ENCODE assay signal across 2 cellular contexts in genomic region chr3:23747841-23748240, GRCh38.
TF ChIP-seq lines count a peak whose summit lies in the region.

No MANE protein-coding gene starts in this region.

TF ChIP-seq in SK-N-SH, 30 proteins besides CTCF, POLR2A, EP300 and RAD21 (continued from another document):
- TF ChIP-seq TAF1 (IDR thresholded peaks at IDR 0.05; ENCODE audit: borderline replicate concordance, low read depth, low read length) (no peak), SIN3A (IDR thresholded peaks at IDR 0.05; ENCODE audit: borderline replicate concordance, low read depth, low read length) (no peak), FOXM1 (IDR thresholded peaks at IDR 0.05; ENCODE audit: low read depth) (no peak), RCOR1 (IDR thresholded peaks at IDR 0.05; ENCODE audit: low read length) (no peak)
- TF ChIP-seq, protein P1, sequence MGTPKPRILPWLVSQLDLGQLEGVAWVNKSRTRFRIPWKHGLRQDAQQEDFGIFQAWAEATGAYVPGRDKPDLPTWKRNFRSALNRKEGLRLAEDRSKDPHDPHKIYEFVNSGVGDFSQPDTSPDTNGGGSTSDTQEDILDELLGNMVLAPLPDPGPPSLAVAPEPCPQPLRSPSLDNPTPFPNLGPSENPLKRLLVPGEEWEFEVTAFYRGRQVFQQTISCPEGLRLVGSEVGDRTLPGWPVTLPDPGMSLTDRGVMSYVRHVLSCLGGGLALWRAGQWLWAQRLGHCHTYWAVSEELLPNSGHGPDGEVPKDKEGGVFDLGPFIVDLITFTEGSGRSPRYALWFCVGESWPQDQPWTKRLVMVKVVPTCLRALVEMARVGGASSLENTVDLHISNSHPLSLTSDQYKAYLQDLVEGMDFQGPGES (IDR thresholded peaks at IDR 0.05; ENCODE audit: low read depth, low read length), result no peak
- TF ChIP-seq, protein P2, sequence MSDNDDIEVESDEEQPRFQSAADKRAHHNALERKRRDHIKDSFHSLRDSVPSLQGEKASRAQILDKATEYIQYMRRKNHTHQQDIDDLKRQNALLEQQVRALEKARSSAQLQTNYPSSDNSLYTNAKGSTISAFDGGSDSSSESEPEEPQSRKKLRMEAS (IDR thresholded peaks at IDR 0.05; ENCODE audit: low read depth), result no peak

TF ChIP-seq in WTC11, 78 proteins besides CTCF, POLR2A, EP300 and RAD21 (continued from another document):
- TF ChIP-seq AFF4 (CRISPR knock-in tag; IDR thresholded peaks at IDR 0.05; ENCODE audit: borderline replicate concordance), result no peak
- TF ChIP-seq, protein P3, sequence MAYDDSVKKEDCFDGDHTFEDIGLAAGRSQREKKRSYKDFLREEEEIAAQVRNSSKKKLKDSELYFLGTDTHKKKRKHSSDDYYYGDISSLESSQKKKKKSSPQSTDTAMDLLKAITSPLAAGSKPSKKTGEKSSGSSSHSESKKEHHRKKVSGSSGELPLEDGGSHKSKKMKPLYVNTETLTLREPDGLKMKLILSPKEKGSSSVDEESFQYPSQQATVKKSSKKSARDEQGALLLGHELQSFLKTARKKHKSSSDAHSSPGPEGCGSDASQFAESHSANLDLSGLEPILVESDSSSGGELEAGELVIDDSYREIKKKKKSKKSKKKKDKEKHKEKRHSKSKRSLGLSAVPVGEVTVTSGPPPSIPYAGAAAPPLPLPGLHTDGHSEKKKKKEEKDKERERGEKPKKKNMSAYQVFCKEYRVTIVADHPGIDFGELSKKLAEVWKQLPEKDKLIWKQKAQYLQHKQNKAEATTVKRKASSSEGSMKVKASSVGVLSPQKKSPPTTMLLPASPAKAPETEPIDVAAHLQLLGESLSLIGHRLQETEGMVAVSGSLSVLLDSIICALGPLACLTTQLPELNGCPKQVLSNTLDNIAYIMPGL (CRISPR knock-in tag; IDR thresholded peaks at IDR 0.05), result no peak
- TF ChIP-seq PRRX2 (CRISPR knock-in tag; IDR thresholded peaks at IDR 0.05), result no peak
- TF ChIP-seq NR3C1 (CRISPR knock-in tag; conservative IDR thresholded peaks at IDR 0.05; ENCODE audit: low read depth), result no peak
- TF ChIP-seq ZBTB21 (CRISPR knock-in tag; IDR thresholded peaks at IDR 0.05; ENCODE audit: borderline replicate concordance), result no peak
- TF ChIP-seq, protein P4, sequence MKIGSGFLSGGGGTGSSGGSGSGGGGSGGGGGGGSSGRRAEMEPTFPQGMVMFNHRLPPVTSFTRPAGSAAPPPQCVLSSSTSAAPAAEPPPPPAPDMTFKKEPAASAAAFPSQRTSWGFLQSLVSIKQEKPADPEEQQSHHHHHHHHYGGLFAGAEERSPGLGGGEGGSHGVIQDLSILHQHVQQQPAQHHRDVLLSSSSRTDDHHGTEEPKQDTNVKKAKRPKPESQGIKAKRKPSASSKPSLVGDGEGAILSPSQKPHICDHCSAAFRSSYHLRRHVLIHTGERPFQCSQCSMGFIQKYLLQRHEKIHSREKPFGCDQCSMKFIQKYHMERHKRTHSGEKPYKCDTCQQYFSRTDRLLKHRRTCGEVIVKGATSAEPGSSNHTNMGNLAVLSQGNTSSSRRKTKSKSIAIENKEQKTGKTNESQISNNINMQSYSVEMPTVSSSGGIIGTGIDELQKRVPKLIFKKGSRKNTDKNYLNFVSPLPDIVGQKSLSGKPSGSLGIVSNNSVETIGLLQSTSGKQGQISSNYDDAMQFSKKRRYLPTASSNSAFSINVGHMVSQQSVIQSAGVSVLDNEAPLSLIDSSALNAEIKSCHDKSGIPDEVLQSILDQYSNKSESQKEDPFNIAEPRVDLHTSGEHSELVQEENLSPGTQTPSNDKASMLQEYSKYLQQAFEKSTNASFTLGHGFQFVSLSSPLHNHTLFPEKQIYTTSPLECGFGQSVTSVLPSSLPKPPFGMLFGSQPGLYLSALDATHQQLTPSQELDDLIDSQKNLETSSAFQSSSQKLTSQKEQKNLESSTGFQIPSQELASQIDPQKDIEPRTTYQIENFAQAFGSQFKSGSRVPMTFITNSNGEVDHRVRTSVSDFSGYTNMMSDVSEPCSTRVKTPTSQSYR (CRISPR knock-in tag; IDR thresholded peaks at IDR 0.05), result no peak
- TF ChIP-seq ARID4B (CRISPR knock-in tag; IDR thresholded peaks at IDR 0.05; ENCODE audit: borderline replicate concordance), result no peak
